Comparison of ENCODE assay signal across 10 cellular contexts in genomic region chr6:52227495-52227894, GRCh38. TPM values are rescaled to one million over a fixed set of nuclear protein-coding genes. Genes with fewer than 3 reads are reported as not detected.
DNase-seq lines count a peak whose midpoint lies in the region; ATAC-seq and TF ChIP-seq lines count a peak whose summit lies in the region.
"Had no signal": no experiment of that assay in that cellular context is flagged by ENCODE, and none has a peak within 500 bp of the region (broad histone marks: within the 10 kb centered on the region; RNA-seq: fewer than 3 reads in every experiment).

No MANE protein-coding gene starts in this region.

- H3K4me3 Mint-ChIP-seq in natural killer cell treated with Interleukin-12 subunit alpha and Interleukin-12 subunit beta and Interleukin-15 and Interleukin-18, amount 100 ng/mL, for 72 hours: peak overlapping the region; percentile 54
- H3K4me3 Mint-ChIP-seq in glutamatergic neuron (ENCODE audit: unreplicated experiment): no peak overlapping the region

- peaks cover 34 to 48% of the 10 kb centered on the region in 2 donors for H3K4me1 Mint-ChIP-seq in natural killer cell treated with Interleukin-12 subunit alpha and Interleukin-12 subunit beta and Interleukin-15 and Interleukin-18, amount 100 ng/mL, for 72 hours (ENCODE audit: low read depth in 2 of 2)
- no peaks in the 10 kb centered on the region for H3K4me1 Mint-ChIP-seq in glutamatergic neuron (ENCODE audit: low read depth, unreplicated experiment)

- H3K36me3 Mint-ChIP-seq in natural killer cell treated with Interleukin-12 subunit alpha and Interleukin-12 subunit beta and Interleukin-15 and Interleukin-18, amount 100 ng/mL, for 72 hours: peaks cover 5% of the 10 kb centered on the region
- no peaks in the 10 kb centered on the region for H3K36me3 Mint-ChIP-seq in glutamatergic neuron (ENCODE audit: unreplicated experiment)

- TF ChIP-seq CTCF in glutamatergic neuron (IDR thresholded peaks at IDR 0.05; ENCODE audit: partially characterized antibody, unreplicated experiment): no peak

- peak; percentile 10 for DNase-seq in M059J (ENCODE audit: low read depth)
- peak; percentile 86 for DNase-seq in natural killer cell treated with Interleukin-12 subunit alpha and Interleukin-12 subunit beta and Interleukin-15 and Interleukin-18, amount 100 ng/mL, for 72 hours (ENCODE audit: low spot score)
- no peak for DNase-seq in NCI-H1930 (lab: John Stamatoyannopoulos, UW)
- DNase-seq in glutamatergic neuron: no peak
- no peak for DNase-seq in amniotic stem cell (lab: John Stamatoyannopoulos, UW)
- DNase-seq in T-helper 9 cell: no peak
- DNase-seq: NCI-H2081 had no signal

- no peaks in the 10 kb centered on the region for H3K9me3 Mint-ChIP-seq in natural killer cell treated with Interleukin-12 subunit alpha and Interleukin-12 subunit beta and Interleukin-15 and Interleukin-18, amount 100 ng/mL, for 72 hours
- H3K9me3 Mint-ChIP-seq in glutamatergic neuron (ENCODE audit: unreplicated experiment): peaks cover 2% of the 10 kb centered on the region

- peaks cover 49 to 56% of the 10 kb centered on the region in 2 donors for H3K27me3 Mint-ChIP-seq in natural killer cell treated with Interleukin-12 subunit alpha and Interleukin-12 subunit beta and Interleukin-15 and Interleukin-18, amount 100 ng/mL, for 72 hours
- H3K27me3 Mint-ChIP-seq in glutamatergic neuron (ENCODE audit: unreplicated experiment): no peaks in the 10 kb centered on the region

- peak overlapping the region; percentile 1 to 21 for H3K27ac Mint-ChIP-seq in natural killer cell treated with Interleukin-12 subunit alpha and Interleukin-12 subunit beta and Interleukin-15 and Interleukin-18, amount 100 ng/mL, for 72 hours
- H3K27ac Mint-ChIP-seq in glutamatergic neuron (ENCODE audit: unreplicated experiment): no peak overlapping the region

- ATAC-seq in GM18858 (IDR thresholded peaks at IDR 0.05; ENCODE audit: unreplicated experiment) (peak; percentile 100), HG02571 (IDR thresholded peaks at IDR 0.05; ENCODE audit: unreplicated experiment) (peak; percentile 100)
- ATAC-seq in natural killer cell treated with Interleukin-12 subunit alpha and Interleukin-12 subunit beta and Interleukin-15 and Interleukin-18, amount 100 ng/mL, for 72 hours: peak; percentile 94 to 95

RNA-seq across cellular contexts. Expression of gene IL17F, which starts 16.8 kb away (rescaled TPM):
- total RNA-seq in M059J (2014; rRNA removed; shearing (Covaris generic)): not detected in 2 replicates
- total RNA-seq in natural killer cell treated with Interleukin-12 subunit alpha and Interleukin-12 subunit beta and Interleukin-15 and Interleukin-18, amount 100 ng/mL, for 72 hours: 100 to 1,000 TPM in 1 of 2 donors, 10 to 100 TPM in 1; 56.3 to 241 TPM
- not detected for total RNA-seq in glutamatergic neuron (ENCODE audit: unreplicated experiment)
- total RNA-seq: astrocyte had no signal

RNA-seq across cellular contexts. Expression of gene IL17A, which starts 41.3 kb away (rescaled TPM):
- not detected in 2 replicates for total RNA-seq in M059J (2014; rRNA removed; shearing (Covaris generic))
- under 1 TPM in 1 of 2 donors, not detected in 1; 0.22 TPM for total RNA-seq in natural killer cell treated with Interleukin-12 subunit alpha and Interleukin-12 subunit beta and Interleukin-15 and Interleukin-18, amount 100 ng/mL, for 72 hours
- not detected for total RNA-seq in glutamatergic neuron (ENCODE audit: unreplicated experiment)
- total RNA-seq: astrocyte had no signal

RNA-seq across cellular contexts. Expression of gene MCM3, which starts 57.0 kb away (rescaled TPM):
- total RNA-seq in M059J (2014; rRNA removed; shearing (Covaris generic)): 135 and 211 TPM in 2 replicates
- 100 to 1,000 TPM; 108 to 277 TPM for total RNA-seq in natural killer cell treated with Interleukin-12 subunit alpha and Interleukin-12 subunit beta and Interleukin-15 and Interleukin-18, amount 100 ng/mL, for 72 hours
- 21.5 TPM for total RNA-seq in glutamatergic neuron (ENCODE audit: unreplicated experiment)

Comparison
In these comparisons a context has a peak if more than half of its experiments do, and no peak if none do; other contexts are left out.
1. DNase-seq: peak in M059J (single experiment) and natural killer cell treated with Interleukin-12 subunit alpha and Interleukin-12 subunit beta and Interleukin-15 and Interleukin-18, amount 100 ng/mL, for 72 hours (single experiment); none in NCI-H1930 (0 of 2), glutamatergic neuron (single experiment), amniotic stem cell (single experiment) and T-helper 9 cell (single experiment).
2. RNA of gene IL17F, which starts 16.8 kb away (total RNA-seq): 56.3 to 241 TPM in natural killer cell treated with Interleukin-12 subunit alpha and Interleukin-12 subunit beta and Interleukin-15 and Interleukin-18, amount 100 ng/mL, for 72 hours; not detected in M059J and not detected in glutamatergic neuron (single experiment); every median in the first group is over 10 times any median in the second.
3. Peak in every context shown above with its lines, with median percentiles within 50 percentile points of each other: ATAC-seq.